In the genomic region with DNA sequence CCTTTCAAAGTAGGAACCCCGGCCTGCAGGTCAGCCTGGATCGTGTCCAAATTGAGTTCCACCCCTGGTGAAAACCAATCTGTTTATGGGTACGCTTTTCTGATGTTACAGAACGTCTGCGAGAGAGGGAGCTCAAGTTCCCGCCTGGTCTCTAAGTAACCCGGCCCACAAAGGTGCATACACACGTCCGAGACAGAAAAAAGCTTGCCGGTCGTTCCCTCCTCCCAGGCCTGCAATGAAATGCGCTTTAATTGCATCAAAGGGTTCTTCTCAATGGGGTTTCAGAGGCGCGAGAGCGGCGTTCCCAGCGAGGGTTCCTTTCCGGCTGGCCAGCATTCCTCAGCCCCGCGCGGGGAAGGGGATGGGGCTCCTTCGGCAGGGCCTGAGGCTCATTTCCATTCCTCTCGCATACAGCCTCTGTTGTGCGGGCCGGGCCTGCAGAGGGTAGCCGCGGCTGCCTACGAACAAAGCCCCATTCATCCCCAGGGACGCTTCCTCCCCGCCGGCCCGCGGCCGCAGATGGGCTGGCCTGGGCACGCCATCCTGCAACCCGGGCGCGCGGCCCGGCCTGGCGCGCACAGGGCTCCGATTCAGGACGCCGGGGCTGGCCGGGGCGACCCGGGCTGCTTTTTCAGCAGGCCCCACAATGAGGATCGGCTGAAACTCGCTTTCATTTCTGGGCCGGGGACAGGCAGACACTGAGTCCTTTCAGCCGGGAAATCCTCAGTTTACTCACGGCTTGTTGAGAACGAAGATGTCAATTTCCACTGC, we compare ENCODE assay signal across 8 cellular contexts.
DNase-seq lines count a peak whose midpoint lies in the region; ATAC-seq, FAIRE-seq and TF ChIP-seq lines count a peak whose summit lies in the region.

No MANE protein-coding gene starts in this region.

- H3K9me3 ChIP-seq in neural cell (ENCODE audit: low read length), result no peaks in the 10 kb centered on the region

- H3K4me2 ChIP-seq in neural cell (ENCODE audit: low read length), result peak overlapping the region; percentile 9

- no peaks in the 10 kb centered on the region for H4K20me1 ChIP-seq in neural cell (ENCODE audit: insufficient read depth)

- peak; percentile 77 for FAIRE-seq in GM18507 (lab: Jason Lieb, UNC)

- H3K36me3 ChIP-seq in neural cell (ENCODE audit: insufficient read depth, low read length), result no peaks in the 10 kb centered on the region

- no peaks in the 10 kb centered on the region for H3K9me2 ChIP-seq in neural cell (ENCODE audit: insufficient read depth, low read length)

- peak overlapping the region; percentile 65 for H3K9ac ChIP-seq in neural cell (ENCODE audit: low read length)

- H3F3A ChIP-seq in neural cell (ENCODE audit: insufficient read depth, low read length, poor library complexity, severe bottlenecking), result peaks cover 11% of the 10 kb centered on the region

- DNase-seq in Ammon's horn (ENCODE audit: low spot score) (peak; percentile 97), GM18507 (ENCODE audit: extremely low spot score, insufficient read length, low read depth) (no peak), NCI-H2227 (lab: John Stamatoyannopoulos, UW; ENCODE audit: unreplicated experiment) (peak; percentile 72), globus pallidus (ENCODE audit: low spot score) (peak; percentile 99)
- DNase-seq in activated naive CD4-positive, alpha-beta T cell treated with anti-CD3 and anti-CD28 coated beads, Interleukin-2, amount 50 U/mL, for 72 hours (ENCODE audit: low spot score in 2 of 2), result peak in 1 of 2 donors; percentile 19

- peak overlapping the region; percentile 18 for H2AFZ ChIP-seq in neural cell (ENCODE audit: low read depth, low read length)

- ATAC-seq in HG02885 (IDR thresholded peaks at IDR 0.05; ENCODE audit: poor library complexity, unreplicated experiment), result peak; percentile 65
- peak; percentile 29 to 37 for ATAC-seq in activated naive CD4-positive, alpha-beta T cell treated with anti-CD3 and anti-CD28 coated beads, Interleukin-2, amount 50 U/mL, for 72 hours
- no peak for ATAC-seq in GM18519 (IDR thresholded peaks at IDR 0.05; ENCODE audit: low FRiP score, unreplicated experiment)

- H3K9me3 Mint-ChIP-seq in activated naive CD4-positive, alpha-beta T cell treated with anti-CD3 and anti-CD28 coated beads, Interleukin-2, amount 50 U/mL, for 72 hours, result no peaks in the 10 kb centered on the region

- no peak for TF ChIP-seq EP300 in neural cell (conservative IDR thresholded peaks at IDR 0.05; ENCODE audit: poor library complexity, severe bottlenecking)

- TF ChIP-seq CTCF in neural cell (IDR thresholded peaks at IDR 0.05; ENCODE audit: poor library complexity, severe bottlenecking), result peak; percentile 55

- H3K36me3 Mint-ChIP-seq in activated naive CD4-positive, alpha-beta T cell treated with anti-CD3 and anti-CD28 coated beads, Interleukin-2, amount 50 U/mL, for 72 hours, result peaks cover 0 to 8% of the 10 kb centered on the region in 2 donors

- H3K79me2 ChIP-seq in neural cell (replicated peaks; ENCODE audit: insufficient read depth, low read length), result no peaks in the 10 kb centered on the region

- peak overlapping the region; percentile 66 for H3K4me3 ChIP-seq in neural cell (ENCODE audit: low read length)

- H3K27ac Mint-ChIP-seq in activated naive CD4-positive, alpha-beta T cell treated with anti-CD3 and anti-CD28 coated beads, Interleukin-2, amount 50 U/mL, for 72 hours, result no peak overlapping the region

- H3K27ac ChIP-seq in neural cell (ENCODE audit: low read length), result peak overlapping the region; percentile 35

- H3K27me3 ChIP-seq in neural cell (ENCODE audit: insufficient read depth, low read depth, low read length), result no peaks in the 10 kb centered on the region

- peak; percentile 52 for TF ChIP-seq RAD21 in neural cell (conservative IDR thresholded peaks at IDR 0.05)

TF ChIP-seq in neural cell, 6 proteins besides CTCF, POLR2A, EP300 and RAD21:
- TF ChIP-seq EZH2 (IDR thresholded peaks at IDR 0.05; ENCODE audit: borderline replicate concordance, insufficient read depth, low read length, poor library complexity, severe bottlenecking), result no peak
- TF ChIP-seq, protein P1, sequence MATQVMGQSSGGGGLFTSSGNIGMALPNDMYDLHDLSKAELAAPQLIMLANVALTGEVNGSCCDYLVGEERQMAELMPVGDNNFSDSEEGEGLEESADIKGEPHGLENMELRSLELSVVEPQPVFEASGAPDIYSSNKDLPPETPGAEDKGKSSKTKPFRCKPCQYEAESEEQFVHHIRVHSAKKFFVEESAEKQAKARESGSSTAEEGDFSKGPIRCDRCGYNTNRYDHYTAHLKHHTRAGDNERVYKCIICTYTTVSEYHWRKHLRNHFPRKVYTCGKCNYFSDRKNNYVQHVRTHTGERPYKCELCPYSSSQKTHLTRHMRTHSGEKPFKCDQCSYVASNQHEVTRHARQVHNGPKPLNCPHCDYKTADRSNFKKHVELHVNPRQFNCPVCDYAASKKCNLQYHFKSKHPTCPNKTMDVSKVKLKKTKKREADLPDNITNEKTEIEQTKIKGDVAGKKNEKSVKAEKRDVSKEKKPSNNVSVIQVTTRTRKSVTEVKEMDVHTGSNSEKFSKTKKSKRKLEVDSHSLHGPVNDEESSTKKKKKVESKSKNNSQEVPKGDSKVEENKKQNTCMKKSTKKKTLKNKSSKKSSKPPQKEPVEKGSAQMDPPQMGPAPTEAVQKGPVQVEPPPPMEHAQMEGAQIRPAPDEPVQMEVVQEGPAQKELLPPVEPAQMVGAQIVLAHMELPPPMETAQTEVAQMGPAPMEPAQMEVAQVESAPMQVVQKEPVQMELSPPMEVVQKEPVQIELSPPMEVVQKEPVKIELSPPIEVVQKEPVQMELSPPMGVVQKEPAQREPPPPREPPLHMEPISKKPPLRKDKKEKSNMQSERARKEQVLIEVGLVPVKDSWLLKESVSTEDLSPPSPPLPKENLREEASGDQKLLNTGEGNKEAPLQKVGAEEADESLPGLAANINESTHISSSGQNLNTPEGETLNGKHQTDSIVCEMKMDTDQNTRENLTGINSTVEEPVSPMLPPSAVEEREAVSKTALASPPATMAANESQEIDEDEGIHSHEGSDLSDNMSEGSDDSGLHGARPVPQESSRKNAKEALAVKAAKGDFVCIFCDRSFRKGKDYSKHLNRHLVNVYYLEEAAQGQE (IDR thresholded peaks at IDR 0.05; ENCODE audit: borderline replicate concordance), result peak; percentile 32
- TF ChIP-seq MXI1 (conservative IDR thresholded peaks at IDR 0.05; ENCODE audit: poor library complexity, severe bottlenecking), result peak; percentile 42
- peak; percentile 47 for TF ChIP-seq SMC3 (conservative IDR thresholded peaks at IDR 0.05; ENCODE audit: poor library complexity)
- peak; percentile 35 for TF ChIP-seq POLR2AphosphoS5 (IDR thresholded peaks at IDR 0.05)
- TF ChIP-seq TAF1 (IDR thresholded peaks at IDR 0.05; ENCODE audit: low read depth), result no peak
